In genomic region chr21:25512095-25513086, GRCh38 we compare ENCODE assay signal across 23 cellular contexts.
DNase-seq lines count a peak whose midpoint lies in the region; ATAC-seq, FAIRE-seq and TF ChIP-seq lines count a peak whose summit lies in the region.
"Had no signal": no experiment of that assay in that cellular context is flagged by ENCODE, and none has a peak within 500 bp of the region (broad histone marks: within the 10 kb centered on the region; RNA-seq: fewer than 3 reads in every experiment).

No MANE protein-coding gene starts in this region.

- no peaks in the 10 kb centered on the region for H3K27me3 ChIP-seq in suprapubic skin

- whole genome bisulfite sequencing in suprapubic skin: 81% methylated on average over 8 of the region's 8 CpGs

- peak overlapping the region; percentile 77 for H3K4me3 Mint-ChIP-seq in activated CD4-positive, alpha-beta T cell treated with anti-CD3 and anti-CD28 coated beads for 36 hours
- H3K4me3 Mint-ChIP-seq in activated T-cell treated with anti-CD3 and anti-CD28 coated beads, Interleukin-2, amount 50 U/mL, for 72 hours: peak overlapping the region; percentile 79 to 94
- H3K4me3 Mint-ChIP-seq in nephron progenitor cell: no peak overlapping the region

- DNase-seq in activated CD4-positive, alpha-beta T cell treated with anti-CD3 and anti-CD28 coated beads for 36 hours: peak; percentile 32
- no peak for DNase-seq in activated CD4-positive, alpha-beta T cell treated with anti-CD3 and anti-CD28 coated beads, Interleukin-2, amount 50 U/mL, for 48 hours
- DNase-seq in GM12892 (ENCODE audit: insufficient read length) (no peak), nephron progenitor cell (no peak), COLO829 (ENCODE audit: low spot score) (no peak), suprapubic skin (ENCODE audit: low spot score in 2 of 2) (no peak)
- DNase-seq in activated T-cell treated with anti-CD3 and anti-CD28 coated beads, Interleukin-2, amount 50 U/mL, for 72 hours: no peak
- DNase-seq: activated CD4-positive, alpha-beta T cell treated with anti-CD3 and anti-CD28 coated beads, Interleukin-2, amount 50 U/mL, for 1 hour; activated effector memory CD4-positive, alpha-beta T cell treated with anti-CD3 and anti-CD28 coated beads, Interleukin-2, amount 50 U/mL, for 16 hours; cortex of kidney; GDM1; hypothalamus; Karpas-422; naive thymus-derived CD4-positive, alpha-beta T cell; NCI-H1105 treated with DMSO at 0.1 percent for 48 hours; NCI-H2171; NCI-H748 treated with DMSO at 0.1 percent for 48 hours; small intestine; stimulated activated CD4-positive, alpha-beta T cell treated with anti-CD3 and anti-CD28 coated beads, Interleukin-4, amount 100 ng/mL, for 24 hours had no signal

- H3K4me1 ChIP-seq in suprapubic skin: no peaks in the 10 kb centered on the region
- H3K4me1 ChIP-seq: parathyroid adenoma had no signal

- TF ChIP-seq CTCF in nephron progenitor cell (IDR thresholded peaks at IDR 0.05): no peak
- TF ChIP-seq CTCF in suprapubic skin (IDR thresholded peaks at IDR 0.05): no peak

- no peak for TF ChIP-seq POLR2A in GM12892 (IDR thresholded peaks at IDR 0.05; ENCODE audit: low read depth, low read length)
- TF ChIP-seq POLR2A in suprapubic skin (IDR thresholded peaks at IDR 0.05): no peak

- peak overlapping the region; percentile 99 for H3K27ac Mint-ChIP-seq in activated CD4-positive, alpha-beta T cell treated with anti-CD3 and anti-CD28 coated beads for 36 hours
- peak overlapping the region; percentile 97 for H3K27ac Mint-ChIP-seq in activated T-cell treated with anti-CD3 and anti-CD28 coated beads, Interleukin-2, amount 50 U/mL, for 72 hours
- H3K27ac Mint-ChIP-seq in nephron progenitor cell: peak overlapping the region; percentile 15

- POLR2A ChIA-PET in activated CD4-positive, alpha-beta T cell treated with anti-CD3 and anti-CD28 coated beads for 36 hours (lab: Charles Lee): interaction anchor here (0.5 to 2.6 kb wide), 8 partner anchors 10 to 1070 kb away, joined by 3 to 14 read pairs (median 4); no protein-coding TSS in a partner anchor

- CTCF ChIA-PET in activated CD4-positive, alpha-beta T cell treated with anti-CD3 and anti-CD28 coated beads for 36 hours (lab: Charles Lee): interaction anchor here (0.6 to 1.7 kb wide), 6 partner anchors 10 to 84 kb away, joined by 3 to 4 read pairs (median 4); no protein-coding TSS in a partner anchor

- no peak overlapping the region for H3K4me3 ChIP-seq in suprapubic skin

- peaks cover 2% of the 10 kb centered on the region for H3K9me3 Mint-ChIP-seq in activated CD4-positive, alpha-beta T cell treated with anti-CD3 and anti-CD28 coated beads for 36 hours (ENCODE audit: low read depth)
- peaks cover 0 to 2% of the 10 kb centered on the region in 2 donors for H3K9me3 Mint-ChIP-seq in activated T-cell treated with anti-CD3 and anti-CD28 coated beads, Interleukin-2, amount 50 U/mL, for 72 hours
- H3K9me3 Mint-ChIP-seq in nephron progenitor cell: no peaks in the 10 kb centered on the region
- H3K9me3 Mint-ChIP-seq: naive thymus-derived CD4-positive, alpha-beta T cell had no signal

- no peaks in the 10 kb centered on the region for H3K9me3 ChIP-seq in suprapubic skin

- intact Hi-C loops in activated CD4-positive, alpha-beta T cell treated with anti-CD3 and anti-CD28 coated beads for 36 hours (cut with DNase I, micrococcal nuclease): no loop called here

- no peaks in the 10 kb centered on the region for H3K36me3 ChIP-seq in suprapubic skin

- H3K36me3 Mint-ChIP-seq in activated CD4-positive, alpha-beta T cell treated with anti-CD3 and anti-CD28 coated beads for 36 hours (ENCODE audit: low read depth): peaks cover 24% of the 10 kb centered on the region
- peaks cover 4 to 5% of the 10 kb centered on the region in 2 donors for H3K36me3 Mint-ChIP-seq in activated T-cell treated with anti-CD3 and anti-CD28 coated beads, Interleukin-2, amount 50 U/mL, for 72 hours (ENCODE audit: insufficient read depth in 2 of 2)
- H3K36me3 Mint-ChIP-seq in nephron progenitor cell (ENCODE audit: low read depth): no peaks in the 10 kb centered on the region

- peaks cover 68% of the 10 kb centered on the region for H3K4me1 Mint-ChIP-seq in activated CD4-positive, alpha-beta T cell treated with anti-CD3 and anti-CD28 coated beads for 36 hours
- peaks cover 78% of the 10 kb centered on the region for H3K4me1 Mint-ChIP-seq in activated T-cell treated with anti-CD3 and anti-CD28 coated beads, Interleukin-2, amount 50 U/mL, for 72 hours (ENCODE audit: low read depth)
- peaks cover 17% of the 10 kb centered on the region for H3K4me1 Mint-ChIP-seq in nephron progenitor cell

- no peak overlapping the region for H3K27ac ChIP-seq in suprapubic skin
- H3K27ac ChIP-seq: parathyroid adenoma had no signal

- ATAC-seq in activated CD4-positive, alpha-beta T cell treated with anti-CD3 and anti-CD28 coated beads for 36 hours: peak; percentile 58
- ATAC-seq in activated T-cell treated with anti-CD3 and anti-CD28 coated beads, Interleukin-2, amount 50 U/mL, for 72 hours (replicated peaks in 1 of 2): peak; percentile 71 to 72
- no peak for ATAC-seq in HG02798 (IDR thresholded peaks at IDR 0.05; ENCODE audit: poor library complexity, unreplicated experiment)
- ATAC-seq: naive thymus-derived CD4-positive, alpha-beta T cell had no signal

- no peaks in the 10 kb centered on the region for H3K27me3 Mint-ChIP-seq in activated CD4-positive, alpha-beta T cell treated with anti-CD3 and anti-CD28 coated beads for 36 hours
- H3K27me3 Mint-ChIP-seq in activated T-cell treated with anti-CD3 and anti-CD28 coated beads, Interleukin-2, amount 50 U/mL, for 72 hours (ENCODE audit: low read depth): no peaks in the 10 kb centered on the region
- H3K27me3 Mint-ChIP-seq in nephron progenitor cell (ENCODE audit: low read depth, poor library complexity): no peaks in the 10 kb centered on the region
- H3K27me3 Mint-ChIP-seq: naive thymus-derived CD4-positive, alpha-beta T cell had no signal

- peak; percentile 93 for FAIRE-seq in GM12892 (lab: Jason Lieb, UNC)
- FAIRE-seq: endothelial cell of umbilical vein, keratinocyte, small intestine had no signal

- no peak for TF ChIP-seq EP300 in suprapubic skin (IDR thresholded peaks at IDR 0.05)

Comparison
In these comparisons a context has a peak if more than half of its experiments do, and no peak if none do; other contexts are left out.
1. H3K27ac Mint-ChIP-seq: peak in every context shown above with its lines; median percentile 99 in activated CD4-positive, alpha-beta T cell treated with anti-CD3 and anti-CD28 coated beads for 36 hours; 97 in activated T-cell treated with anti-CD3 and anti-CD28 coated beads, Interleukin-2, amount 50 U/mL, for 72 hours; 15 in nephron progenitor cell.